ENCODE assay signal across 34 cellular contexts in genomic region chr12:97989366-97989940, GRCh38.
"Had no signal": no experiment of that assay in that cellular context is flagged by ENCODE, and none has a peak within 500 bp of the region (broad histone marks: within the 10 kb centered on the region; RNA-seq: fewer than 3 reads in every experiment).

No MANE protein-coding gene starts in this region.

- H3K36me3 ChIP-seq: MG63 had no signal

- H3K9me3 ChIP-seq: MG63 had no signal

- DNase-seq: Kasumi-1, MG63, MM.1S, MV-4-11, NCI-H1048, NCI-H1092, NCI-H1092 treated with DMSO at 0.1 percent for 48 hours, NCI-H1105, NCI-H1105 treated with DMSO at 0.1 percent for 48 hours, NCI-H1417, NCI-H1417 treated with DMSO at 0.1 percent for 48 hours, NCI-H1436, NCI-H1436 treated with DMSO at 0.1 percent for 48 hours, NCI-H146, NCI-H1694, NCI-H1694 treated with DMSO at 0.1 percent for 48 hours, NCI-H187, NCI-H187 treated with DMSO at 0.1 percent for 48 hours, NCI-H1930, NCI-H2029, NCI-H2029 treated with DMSO at 0.1 percent for 48 hours, NCI-H2081, NCI-H2081 treated with DMSO at 0.1 percent for 48 hours, NCI-H2107, NCI-H2171, NCI-H2171 treated with DMSO at 0.1 percent for 48 hours, NCI-H2227 treated with DMSO at 0.1 percent for 48 hours, NCI-H226, NCI-H446, NCI-H446 treated with DMSO at 0.1 percent for 48 hours, NCI-H510A, NCI-H510A treated with DMSO at 0.1 percent for 48 hours, NCI-H524, NCI-H524 treated with DMSO at 0.1 percent for 48 hours had no signal

- H3K4me3 ChIP-seq: MG63 had no signal

- H3K27me3 ChIP-seq: MG63 had no signal
